ENCODE assay signal across 8 cellular contexts in the genomic region with DNA sequence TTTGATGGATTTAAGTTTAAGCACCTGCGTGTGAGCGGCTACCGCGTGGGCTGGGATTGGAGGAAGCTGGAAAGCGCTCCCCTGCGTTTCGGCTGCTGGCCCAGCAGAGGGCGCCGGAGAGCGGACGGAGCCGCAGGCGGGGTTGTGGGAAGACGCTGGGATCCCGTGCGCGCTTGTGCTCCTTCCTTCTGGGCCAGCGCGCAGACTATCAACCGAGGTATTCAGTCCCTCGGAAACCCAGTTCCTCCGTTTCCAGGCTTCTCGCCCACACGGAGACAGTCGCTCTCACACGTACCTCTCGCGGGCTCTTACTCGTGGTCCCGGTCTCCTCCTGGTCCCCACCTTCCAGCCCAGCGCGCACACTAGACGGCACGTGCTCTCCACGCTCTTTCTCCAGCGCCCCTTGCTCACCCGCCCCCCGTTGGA. TPM values are rescaled to one million over a fixed set of nuclear protein-coding genes. Genes with fewer than 3 reads are reported as not detected.
A peak's percentile ranks its signal among the peaks of the same experiment; 100 is the strongest.
DNase-seq lines count a peak whose midpoint lies in the region; ATAC-seq and TF ChIP-seq lines count a peak whose summit lies in the region.

No MANE protein-coding gene starts in this region.

- TF ChIP-seq CTCF in 22Rv1 (IDR thresholded peaks at IDR 0.05) (peak; percentile 94), KMS-11 (conservative IDR thresholded peaks at IDR 0.05; ENCODE audit: low read depth, low read length) (peak; percentile 27; the same call in 1 of the 2 replicates), cardiac muscle cell (IDR thresholded peaks at IDR 0.05; ENCODE audit: low read depth, low read length) (peak; percentile 56)

- ATAC-seq in sciatic nerve, result peak; percentile 48
- ATAC-seq in GM19035 (IDR thresholded peaks at IDR 0.05; ENCODE audit: unreplicated experiment), result no peak
- ATAC-seq in HG02970 (IDR thresholded peaks at IDR 0.05; ENCODE audit: low FRiP score, unreplicated experiment), result no peak

- no peak overlapping the region for H3K27ac ChIP-seq in 22Rv1
- H3K27ac ChIP-seq in KMS-11, result no peak overlapping the region
- no peak overlapping the region for H3K27ac ChIP-seq in cardiac muscle cell

- H3K27ac Mint-ChIP-seq in activated T-helper 1 cell treated with anti-CD3 and anti-CD28 coated beads, Interleukin-12 subunit alpha, Interleukin-12 subunit beta, Interleukin-2, Interleukin-4 antibody, amounts not matched to agents 30 ng/mL and 10 ng/mL and 1 ng/mL, durations not matched to agents 14 hours and 24 hours and 36 hours, result no peak overlapping the region

- DNase-seq in activated T-helper 1 cell treated with anti-CD3 and anti-CD28 coated beads, Interleukin-12 subunit alpha, Interleukin-12 subunit beta, Interleukin-2, Interleukin-4 antibody, amounts not matched to agents 30 ng/mL and 10 ng/mL and 1 ng/mL, durations not matched to agents 14 hours and 24 hours and 36 hours (ENCODE audit: low spot score), result peak; percentile 34
- DNase-seq in cardiac muscle cell (ENCODE audit: low read depth in 1 of 2, low spot score in 1 of 2) (peak in 1 of 2 donors; percentile 38), sciatic nerve (ENCODE audit: low spot score) (no peak), NCI-H128 (lab: John Stamatoyannopoulos, UW; ENCODE audit: unreplicated experiment) (no peak)

- H3K9me3 Mint-ChIP-seq in activated T-helper 1 cell treated with anti-CD3 and anti-CD28 coated beads, Interleukin-12 subunit alpha, Interleukin-12 subunit beta, Interleukin-2, Interleukin-4 antibody, amounts not matched to agents 30 ng/mL and 10 ng/mL and 1 ng/mL, durations not matched to agents 14 hours and 24 hours and 36 hours, result no peaks in the 10 kb centered on the region

- no peaks in the 10 kb centered on the region for H4K20me1 ChIP-seq in KMS-11 (ENCODE audit: insufficient read depth)

- no peak overlapping the region for H3K9ac ChIP-seq in KMS-11

- H3K79me2 ChIP-seq in KMS-11 (ENCODE audit: insufficient read depth, low read depth), result no peaks in the 10 kb centered on the region

- no peak overlapping the region for H3K4me3 Mint-ChIP-seq in activated T-helper 1 cell treated with anti-CD3 and anti-CD28 coated beads, Interleukin-12 subunit alpha, Interleukin-12 subunit beta, Interleukin-2, Interleukin-4 antibody, amounts not matched to agents 30 ng/mL and 10 ng/mL and 1 ng/mL, durations not matched to agents 14 hours and 24 hours and 36 hours

- H3K4me1 ChIP-seq in KMS-11 (ENCODE audit: low read depth, poor library complexity, severe bottlenecking), result no peaks in the 10 kb centered on the region
- H3K4me1 ChIP-seq in cardiac muscle cell (ENCODE audit: low read depth), result no peaks in the 10 kb centered on the region

- no peak overlapping the region for H2AFZ ChIP-seq in KMS-11 (ENCODE audit: low read depth)

- H3K4me3 ChIP-seq in KMS-11 (IDR thresholded peaks at IDR 0.05; ENCODE audit: insufficient read depth, low read depth, low read length) (no peak overlapping the region), cardiac muscle cell (no peak overlapping the region)

- no peaks in the 10 kb centered on the region for H3K27me3 ChIP-seq in KMS-11 (ENCODE audit: insufficient read depth, low read depth)
- no peaks in the 10 kb centered on the region for H3K27me3 ChIP-seq in cardiac muscle cell

- H3K27me3 Mint-ChIP-seq in activated T-helper 1 cell treated with anti-CD3 and anti-CD28 coated beads, Interleukin-12 subunit alpha, Interleukin-12 subunit beta, Interleukin-2, Interleukin-4 antibody, amounts not matched to agents 30 ng/mL and 10 ng/mL and 1 ng/mL, durations not matched to agents 14 hours and 24 hours and 36 hours (ENCODE audit: insufficient read depth), result no peaks in the 10 kb centered on the region

- peaks cover 5% of the 10 kb centered on the region for H3K36me3 Mint-ChIP-seq in activated T-helper 1 cell treated with anti-CD3 and anti-CD28 coated beads, Interleukin-12 subunit alpha, Interleukin-12 subunit beta, Interleukin-2, Interleukin-4 antibody, amounts not matched to agents 30 ng/mL and 10 ng/mL and 1 ng/mL, durations not matched to agents 14 hours and 24 hours and 36 hours (ENCODE audit: low read depth)

- H3K36me3 ChIP-seq in KMS-11 (ENCODE audit: insufficient read depth) (no peaks in the 10 kb centered on the region), cardiac muscle cell (no peaks in the 10 kb centered on the region)

- H3K4me1 Mint-ChIP-seq in activated T-helper 1 cell treated with anti-CD3 and anti-CD28 coated beads, Interleukin-12 subunit alpha, Interleukin-12 subunit beta, Interleukin-2, Interleukin-4 antibody, amounts not matched to agents 30 ng/mL and 10 ng/mL and 1 ng/mL, durations not matched to agents 14 hours and 24 hours and 36 hours (ENCODE audit: low read depth), result no peaks in the 10 kb centered on the region

- H3K9me3 ChIP-seq in cardiac muscle cell (ENCODE audit: low read depth), result no peaks in the 10 kb centered on the region

- no peak overlapping the region for H3K4me2 ChIP-seq in KMS-11

- intact Hi-C loops in activated T-helper 1 cell treated with anti-CD3 and anti-CD28 coated beads, Interleukin-12 subunit alpha, Interleukin-12 subunit beta, Interleukin-2, Interleukin-4 antibody, amounts not matched to agents 30 ng/mL and 10 ng/mL and 1 ng/mL, durations not matched to agents 14 hours and 24 hours and 36 hours (cut with micrococcal nuclease), result no loop called here
- intact Hi-C loops in sciatic nerve (cut with DNase I), result no loop called here

RNA-seq across cellular contexts. Expression of a gene that starts 28.8 kb away (rescaled TPM):
- total RNA-seq in activated T-helper 1 cell treated with anti-CD3 and anti-CD28 coated beads, Interleukin-12 subunit alpha, Interleukin-12 subunit beta, Interleukin-2, Interleukin-4 antibody, amounts not matched to agents 30 ng/mL and 10 ng/mL and 1 ng/mL, durations not matched to agents 14 hours and 24 hours and 36 hours, result 46.0 and 48.3 TPM in 2 replicates
- total RNA-seq in cardiac muscle cell (144 and 164 TPM in 2 replicates), sciatic nerve (87.6 TPM)
- polyA plus RNA-seq in cardiac muscle cell, result 151 and 173 TPM in 2 replicates

RNA-seq across cellular contexts. Expression of a gene that starts 34.4 kb away (rescaled TPM):
- total RNA-seq in activated T-helper 1 cell treated with anti-CD3 and anti-CD28 coated beads, Interleukin-12 subunit alpha, Interleukin-12 subunit beta, Interleukin-2, Interleukin-4 antibody, amounts not matched to agents 30 ng/mL and 10 ng/mL and 1 ng/mL, durations not matched to agents 14 hours and 24 hours and 36 hours, result not detected in 2 replicates
- total RNA-seq in cardiac muscle cell, result not detected in 2 replicates
- polyA plus RNA-seq in cardiac muscle cell, result not detected in 2 replicates
- total RNA-seq in sciatic nerve, result not detected

RNA-seq across cellular contexts. Expression of a gene that starts 49.0 kb away (rescaled TPM):
- total RNA-seq in activated T-helper 1 cell treated with anti-CD3 and anti-CD28 coated beads, Interleukin-12 subunit alpha, Interleukin-12 subunit beta, Interleukin-2, Interleukin-4 antibody, amounts not matched to agents 30 ng/mL and 10 ng/mL and 1 ng/mL, durations not matched to agents 14 hours and 24 hours and 36 hours, result 384 and 394 TPM in 2 replicates
- 170 and 187 TPM in 2 replicates for total RNA-seq in cardiac muscle cell
- 13.4 and 16.3 TPM in 2 replicates for polyA plus RNA-seq in cardiac muscle cell
- total RNA-seq in sciatic nerve, result 127 TPM

RNA-seq across cellular contexts. Expression of a gene that starts 55.1 kb away (rescaled TPM):
- total RNA-seq in activated T-helper 1 cell treated with anti-CD3 and anti-CD28 coated beads, Interleukin-12 subunit alpha, Interleukin-12 subunit beta, Interleukin-2, Interleukin-4 antibody, amounts not matched to agents 30 ng/mL and 10 ng/mL and 1 ng/mL, durations not matched to agents 14 hours and 24 hours and 36 hours, result not detected in 2 replicates
- total RNA-seq in cardiac muscle cell, result not detected in 2 replicates
- not detected in 2 replicates for polyA plus RNA-seq in cardiac muscle cell
- total RNA-seq in sciatic nerve, result not detected

RNA-seq across cellular contexts. Expression of a gene that starts 55.8 kb away (rescaled TPM):
- 7.3 and 9.0 TPM in 2 replicates for total RNA-seq in activated T-helper 1 cell treated with anti-CD3 and anti-CD28 coated beads, Interleukin-12 subunit alpha, Interleukin-12 subunit beta, Interleukin-2, Interleukin-4 antibody, amounts not matched to agents 30 ng/mL and 10 ng/mL and 1 ng/mL, durations not matched to agents 14 hours and 24 hours and 36 hours
- total RNA-seq in cardiac muscle cell (42.4 and 49.2 TPM in 2 replicates), sciatic nerve (14.0 TPM)
- polyA plus RNA-seq in cardiac muscle cell, result 40.6 and 43.5 TPM in 2 replicates

Comparison
In these comparisons a context has a peak if more than half of its experiments do, and no peak if none do; other contexts are left out.
1. CTCF ChIP-seq: peak in every context shown above with its lines; median percentile 94 in 22Rv1; 56 in cardiac muscle cell; 27 in KMS-11.